ENCODE assay signal across 32 cellular contexts in genomic region chr10:127417031-127417430, GRCh38.
"Had no signal": no experiment of that assay in that cellular context is flagged by ENCODE, and none has a peak within 500 bp of the region (broad histone marks: within the 10 kb centered on the region; RNA-seq: fewer than 3 reads in every experiment).

No MANE protein-coding gene starts in this region.

- H3K4me1 ChIP-seq: Peyer's patch had no signal

- H3K27me3 ChIP-seq: brain microvascular endothelial cell, MG63, Peyer's patch had no signal

- H3K4me3 ChIP-seq: MG63, Peyer's patch had no signal

- ATAC-seq: activated CD4-positive, alpha-beta T cell treated with anti-CD3 and anti-CD28 coated beads for 36 hours; activated CD4-positive, CD25-positive, alpha-beta regulatory T cell treated with anti-CD3 and anti-CD28 coated beads, Interleukin-2, amount 50 U/mL, for 24 hours; activated CD8-positive, alpha-beta memory T cell treated with anti-CD3 and anti-CD28 coated beads, Interleukin-2, amount 10 ng/mL, durations not matched to agents 7 days and 5 days; activated naive CD8-positive, alpha-beta T cell treated with anti-CD3 and anti-CD28 coated beads, Interleukin-2, amount 50 U/mL, for 24 hours; PC-3 had no signal

- DNase-seq: activated CD4-positive, alpha-beta memory T cell treated with anti-CD3 and anti-CD28 coated beads, Interleukin-2, amount 10 ng/mL, durations not matched to agents 7 days and 5 days; activated CD4-positive, alpha-beta T cell treated with anti-CD3 and anti-CD28 coated beads for 36 hours; activated CD4-positive, alpha-beta T cell treated with anti-CD3 and anti-CD28 coated beads, Interleukin-2, amount 50 U/mL, for 1 hour; activated CD8-positive, alpha-beta memory T cell treated with anti-CD3 and anti-CD28 coated beads for 24 hours; activated CD8-positive, alpha-beta memory T cell treated with anti-CD3 and anti-CD28 coated beads, Interleukin-2, amount 10 ng/mL, durations not matched to agents 7 days and 5 days; activated CD8-positive, alpha-beta memory T cell treated with anti-CD3 and anti-CD28 coated beads, Interleukin-2, amount 50 U/mL, for 48 hours; activated effector memory CD4-positive, alpha-beta T cell treated with Interleukin-2 at 50 U/mL for 16 hours; activated naive CD4-positive, alpha-beta T cell treated with anti-CD3 and anti-CD28 coated beads, Interleukin-2, amount 10 ng/mL, durations not matched to agents 7 days and 5 days; activated naive CD8-positive, alpha-beta T cell treated with anti-CD3 and anti-CD28 coated beads, Interleukin-2, amount 50 U/mL, for 24 hours; activated T-cell treated with anti-CD3 and anti-CD28 coated beads, Interleukin-2, amount 50 U/mL, for 48 hours; anterior cingulate cortex; brain microvascular endothelial cell; central memory CD4-positive, alpha-beta T cell; Kasumi-1; KG1; MG63; NCI-H1048; NCI-H1105 treated with DMSO at 0.1 percent for 48 hours; NCI-H1436; NCI-H1694; NCI-H1930; NCI-H2081 treated with DMSO at 0.1 percent for 48 hours; NCI-H226; NCI-H446 treated with DMSO at 0.1 percent for 48 hours; NCI-H69; PC-3; Peyer's patch; RPMI8226; SHP77 treated with DMSO at 0.1 percent for 48 hours had no signal

- H3K36me3 Mint-ChIP-seq: activated CD8-positive, alpha-beta memory T cell treated with anti-CD3 and anti-CD28 coated beads, Interleukin-2, amount 10 ng/mL, durations not matched to agents 7 days and 5 days; activated naive CD4-positive, alpha-beta T cell treated with anti-CD3 and anti-CD28 coated beads, Interleukin-2, amount 10 ng/mL, durations not matched to agents 7 days and 5 days; activated naive CD8-positive, alpha-beta T cell had no signal

- H3K4me3 Mint-ChIP-seq: activated CD4-positive, alpha-beta memory T cell treated with anti-CD3 and anti-CD28 coated beads, Interleukin-2, amount 10 ng/mL, durations not matched to agents 7 days and 5 days; activated CD4-positive, alpha-beta T cell treated with anti-CD3 and anti-CD28 coated beads for 36 hours; activated CD8-positive, alpha-beta memory T cell treated with anti-CD3 and anti-CD28 coated beads, Interleukin-2, amount 10 ng/mL, durations not matched to agents 7 days and 5 days; activated naive CD4-positive, alpha-beta T cell treated with anti-CD3 and anti-CD28 coated beads, Interleukin-2, amount 10 ng/mL, durations not matched to agents 7 days and 5 days; activated naive CD8-positive, alpha-beta T cell; activated naive CD8-positive, alpha-beta T cell treated with anti-CD3 and anti-CD28 coated beads, Interleukin-2, amount 50 U/mL, for 24 hours; WTC11 had no signal

- H3K9me3 ChIP-seq: MG63, Peyer's patch had no signal

- H3K36me3 ChIP-seq: MG63 had no signal

- H3K27ac Mint-ChIP-seq: activated CD4-positive, alpha-beta memory T cell treated with anti-CD3 and anti-CD28 coated beads, Interleukin-2, amount 10 ng/mL, durations not matched to agents 7 days and 5 days; activated CD4-positive, alpha-beta T cell treated with anti-CD3 and anti-CD28 coated beads for 36 hours; activated CD8-positive, alpha-beta memory T cell treated with anti-CD3 and anti-CD28 coated beads, Interleukin-2, amount 10 ng/mL, durations not matched to agents 7 days and 5 days; activated naive CD4-positive, alpha-beta T cell treated with anti-CD3 and anti-CD28 coated beads, Interleukin-2, amount 10 ng/mL, durations not matched to agents 7 days and 5 days; activated naive CD8-positive, alpha-beta T cell; activated naive CD8-positive, alpha-beta T cell treated with anti-CD3 and anti-CD28 coated beads, Interleukin-2, amount 50 U/mL, for 24 hours; WTC11 had no signal

- H3K27ac ChIP-seq: brain microvascular endothelial cell, Peyer's patch had no signal

- H3K9me3 Mint-ChIP-seq: activated CD4-positive, alpha-beta memory T cell treated with anti-CD3 and anti-CD28 coated beads, Interleukin-2, amount 10 ng/mL, durations not matched to agents 7 days and 5 days; activated naive CD4-positive, alpha-beta T cell treated with anti-CD3 and anti-CD28 coated beads, Interleukin-2, amount 10 ng/mL, durations not matched to agents 7 days and 5 days; activated naive CD8-positive, alpha-beta T cell treated with anti-CD3 and anti-CD28 coated beads, Interleukin-2, amount 50 U/mL, for 24 hours; WTC11 had no signal

- H3K27me3 Mint-ChIP-seq: activated CD4-positive, alpha-beta memory T cell treated with anti-CD3 and anti-CD28 coated beads, Interleukin-2, amount 10 ng/mL, durations not matched to agents 7 days and 5 days; activated CD4-positive, alpha-beta T cell treated with anti-CD3 and anti-CD28 coated beads for 36 hours; activated CD8-positive, alpha-beta memory T cell treated with anti-CD3 and anti-CD28 coated beads, Interleukin-2, amount 10 ng/mL, durations not matched to agents 7 days and 5 days; activated naive CD4-positive, alpha-beta T cell treated with anti-CD3 and anti-CD28 coated beads, Interleukin-2, amount 10 ng/mL, durations not matched to agents 7 days and 5 days; activated naive CD8-positive, alpha-beta T cell; activated naive CD8-positive, alpha-beta T cell treated with anti-CD3 and anti-CD28 coated beads, Interleukin-2, amount 50 U/mL, for 24 hours had no signal

- H3K4me1 Mint-ChIP-seq: activated CD4-positive, alpha-beta memory T cell treated with anti-CD3 and anti-CD28 coated beads, Interleukin-2, amount 10 ng/mL, durations not matched to agents 7 days and 5 days; activated CD4-positive, alpha-beta T cell treated with anti-CD3 and anti-CD28 coated beads for 36 hours; activated CD8-positive, alpha-beta memory T cell treated with anti-CD3 and anti-CD28 coated beads, Interleukin-2, amount 10 ng/mL, durations not matched to agents 7 days and 5 days; activated naive CD4-positive, alpha-beta T cell treated with anti-CD3 and anti-CD28 coated beads, Interleukin-2, amount 10 ng/mL, durations not matched to agents 7 days and 5 days; activated naive CD8-positive, alpha-beta T cell treated with anti-CD3 and anti-CD28 coated beads, Interleukin-2, amount 50 U/mL, for 24 hours had no signal
